Comparison of ENCODE assay signal across 8 cellular contexts in the genomic region with DNA sequence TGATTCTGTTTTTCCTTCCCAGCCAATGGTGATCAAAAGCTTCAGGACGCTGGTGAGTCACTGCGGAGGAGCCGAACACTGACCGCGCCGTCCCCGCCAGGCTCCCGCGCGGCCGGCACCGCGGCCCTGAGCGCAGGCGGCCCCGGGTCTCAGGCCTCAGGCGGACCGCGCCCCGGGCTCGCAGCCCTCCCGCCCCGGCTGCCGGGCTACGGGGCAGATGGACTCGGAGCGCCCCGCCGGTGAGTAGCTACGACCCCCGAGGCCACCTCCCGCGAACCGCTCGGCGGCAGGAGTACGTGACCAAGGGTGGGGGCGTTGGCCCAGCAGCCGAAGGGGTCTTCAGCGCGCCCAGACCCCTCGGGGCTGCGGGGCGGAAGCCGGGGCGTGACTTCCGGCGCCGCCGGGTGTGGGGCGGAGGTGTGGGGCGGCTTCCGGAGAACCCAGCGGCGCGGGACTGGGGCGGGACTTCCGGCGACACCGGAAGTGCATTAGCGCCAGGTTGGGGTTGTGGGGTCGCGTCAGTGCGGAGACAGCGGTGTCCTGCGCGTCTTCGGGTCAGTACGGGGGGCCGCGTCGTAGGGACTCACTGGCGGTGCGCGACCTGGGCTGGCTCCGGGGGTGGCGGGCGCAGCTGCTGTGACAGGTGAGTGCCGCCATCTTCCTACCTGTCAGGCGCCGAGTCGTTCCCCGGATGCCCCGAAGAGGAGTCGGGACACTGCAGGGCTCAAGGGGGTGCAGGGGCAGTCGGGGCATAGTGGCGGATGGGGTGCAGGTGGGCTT. TPM values are rescaled to one million over a fixed set of nuclear protein-coding genes. Genes with fewer than 3 reads are reported as not detected.
DNase-seq lines count a peak whose midpoint lies in the region; ATAC-seq, FAIRE-seq and TF ChIP-seq lines count a peak whose summit lies in the region.

A gene with protein sequence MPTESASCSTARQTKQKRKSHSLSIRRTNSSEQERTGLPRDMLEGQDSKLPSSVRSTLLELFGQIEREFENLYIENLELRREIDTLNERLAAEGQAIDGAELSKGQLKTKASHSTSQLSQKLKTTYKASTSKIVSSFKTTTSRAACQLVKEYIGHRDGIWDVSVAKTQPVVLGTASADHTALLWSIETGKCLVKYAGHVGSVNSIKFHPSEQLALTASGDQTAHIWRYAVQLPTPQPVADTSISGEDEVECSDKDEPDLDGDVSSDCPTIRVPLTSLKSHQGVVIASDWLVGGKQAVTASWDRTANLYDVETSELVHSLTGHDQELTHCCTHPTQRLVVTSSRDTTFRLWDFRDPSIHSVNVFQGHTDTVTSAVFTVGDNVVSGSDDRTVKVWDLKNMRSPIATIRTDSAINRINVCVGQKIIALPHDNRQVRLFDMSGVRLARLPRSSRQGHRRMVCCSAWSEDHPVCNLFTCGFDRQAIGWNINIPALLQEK (plus strand): TSS at position 60 of the 780 bp plus-strand sequence. CDS start 15,771 bp downstream, outside the sequence.

- TF ChIP-seq POLR2A in GM12891 (IDR thresholded peaks at IDR 0.05; ENCODE audit: low read depth, low read length): peak; percentile 69

- H3K36me3 ChIP-seq in right atrium auricular region: peaks cover 19% of the 10 kb centered on the region

- peak within 1 kb of the TSS; percentile 98 for H3K4me3 Mint-ChIP-seq in T-helper 17 cell

- POLR2A ChIA-PET in HEK293T (lab: Yijun Ruan, JAX): no interaction called here

- peak within 1 kb of the TSS; percentile 96 to 100 for H3K4me3 ChIP-seq in right atrium auricular region

- TF ChIP-seq CTCF in right atrium auricular region (IDR thresholded peaks at IDR 0.05): no peak

- H3K36me3 Mint-ChIP-seq in T-helper 17 cell (ENCODE audit: low read depth): peaks cover 2% of the 10 kb centered on the region

- H3K9me3 ChIP-seq in T-helper 17 cell (ENCODE audit: control insufficient read depth, low read length, poor library complexity, severe bottlenecking): no peaks in the 10 kb centered on the region
- H3K9me3 ChIP-seq in right atrium auricular region: no peaks in the 10 kb centered on the region

- H3K27me3 ChIP-seq in right atrium auricular region: no peaks in the 10 kb centered on the region

- peak within 1 kb of the TSS; percentile 98 for H3K27ac Mint-ChIP-seq in T-helper 17 cell

- peaks cover 0 to 46% of the 10 kb centered on the region in 2 donors for H3K4me1 ChIP-seq in right atrium auricular region

- CTCF ChIA-PET in HEK293T (lab: Yijun Ruan, JAX): no interaction called here

- ATAC-seq in T-helper 17 cell: peak; percentile 94

- H3K27me3 Mint-ChIP-seq in T-helper 17 cell: no peaks in the 10 kb centered on the region

- peak within 1 kb of the TSS; percentile 96 to 100 for H3K27ac ChIP-seq in right atrium auricular region

- peak; percentile 95 for DNase-seq in GM12891 (ENCODE audit: insufficient read length, low spot score)
- peak; percentile 91 for DNase-seq in HEK293T (ENCODE audit: extremely low spot score)
- DNase-seq in MV-4-11 (lab: John Stamatoyannopoulos, UW): peak; percentile 66
- peak; percentile 81 to 89 (median 85) for DNase-seq in T-helper 17 cell
- DNase-seq in amniotic stem cell (lab: John Stamatoyannopoulos, UW): peak; percentile 79
- DNase-seq in right atrium auricular region (ENCODE audit: low spot score): peak; percentile 79
- peak; percentile 67 for DNase-seq in pulmonary artery endothelial cell (ENCODE audit: low read depth, low spot score)
- peak; percentile 69 for DNase-seq in urothelium cell line (ENCODE audit: low spot score)

- FAIRE-seq in GM12891 (lab: Jason Lieb, UNC) (peak; percentile 83), urothelium cell line (lab: Jason Lieb, UNC) (no peak)

- H3K4me1 Mint-ChIP-seq in T-helper 17 cell: peaks cover 52% of the 10 kb centered on the region

TF ChIP-seq in GM12891, 5 proteins besides CTCF, POLR2A, EP300 and RAD21:
- TF ChIP-seq POLR2AphosphoS5 (IDR thresholded peaks at IDR 0.05; ENCODE audit: low read depth, low read length) (peak; percentile 78), TAF1 (IDR thresholded peaks at IDR 0.05; ENCODE audit: low read depth, low read length) (peak; percentile 52; the same call in 1 of the 2 replicates), SPI1 (IDR thresholded peaks at IDR 0.05; ENCODE audit: low read depth, low read length) (0 out of 2 replicates have a peak, but pooled peaks have one; percentile 15), PAX5 (IDR thresholded peaks at IDR 0.05; ENCODE audit: insufficient read depth, low read length, severe bottlenecking) (peak; percentile 70), POU2F2 (IDR thresholded peaks at IDR 0.05; ENCODE audit: low read depth, low read length) (peak; percentile 58; the same call in 1 of the 2 replicates)

TF ChIP-seq in HEK293T, 16 proteins besides CTCF, POLR2A, EP300 and RAD21:
- TF ChIP-seq ELF4 (IDR thresholded peaks at IDR 0.05) (peak; percentile 73), CTBP1 (IDR thresholded peaks at IDR 0.05; ENCODE audit: borderline replicate concordance) (no peak), LEF1 (IDR thresholded peaks at IDR 0.05; ENCODE audit: borderline replicate concordance) (peak; percentile 57), ARNT (IDR thresholded peaks at IDR 0.05) (peak; percentile 72)
- TF ChIP-seq, protein P1, sequence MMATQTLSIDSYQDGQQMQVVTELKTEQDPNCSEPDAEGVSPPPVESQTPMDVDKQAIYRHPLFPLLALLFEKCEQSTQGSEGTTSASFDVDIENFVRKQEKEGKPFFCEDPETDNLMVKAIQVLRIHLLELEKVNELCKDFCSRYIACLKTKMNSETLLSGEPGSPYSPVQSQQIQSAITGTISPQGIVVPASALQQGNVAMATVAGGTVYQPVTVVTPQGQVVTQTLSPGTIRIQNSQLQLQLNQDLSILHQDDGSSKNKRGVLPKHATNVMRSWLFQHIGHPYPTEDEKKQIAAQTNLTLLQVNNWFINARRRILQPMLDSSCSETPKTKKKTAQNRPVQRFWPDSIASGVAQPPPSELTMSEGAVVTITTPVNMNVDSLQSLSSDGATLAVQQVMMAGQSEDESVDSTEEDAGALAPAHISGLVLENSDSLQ (IDR thresholded peaks at IDR 0.05): peak; percentile 43
TF ChIP-seq in HEK293T: peak in this region for 4.

RNA-seq across cellular contexts. Expression of the gene that starts here (rescaled TPM):
- 4.0 TPM for polyA plus RNA-seq in GM12891 (2012; ENCODE audit: low read depth, missing spikeins)
- total RNA-seq in T-helper 17 cell: 10 to 100 TPM; 23.6 to 29.7 TPM
- total RNA-seq in right atrium auricular region: 10 to 100 TPM; 19.4 to 20.2 TPM
- total RNA-seq in pulmonary artery endothelial cell: 22.3 and 32.1 TPM in 2 replicates

Comparison
In these comparisons a context has a peak if more than half of its experiments do, and no peak if none do; other contexts are left out.
1. Peak in every context shown above with its lines: DNase-seq, ATAC-seq, H3K4me3 ChIP-seq and H3K27ac ChIP-seq.